In genomic region chr9:106921341-106921899, GRCh38 we compare ENCODE assay signal across 8 cellular contexts. TPM values are rescaled to one million over a fixed set of nuclear protein-coding genes. Genes with fewer than 3 reads are reported as not detected.
DNase-seq lines count a peak whose midpoint lies in the region; ATAC-seq, FAIRE-seq and TF ChIP-seq lines count a peak whose summit lies in the region.

No MANE protein-coding gene starts in this region.

- WGBS in heart right ventricle, 2 donors = 11 to 17% methylated on average over 3 of the region's 3 CpGs
- 16 to 31% (median 18%) methylated on average over 3 of the region's 3 CpGs for WGBS in psoas muscle, 3 donors

- H3K4me3 ChIP-seq in heart right ventricle = peak overlapping the region in 5 of 10 donors; percentile 0 to 35 (median 19)
- H3K4me3 ChIP-seq in psoas muscle = peak overlapping the region; percentile 56

- in situ Hi-C loops in GM13977 (cut with MboI; ENCODE audit: low pct_unique_long_range_greater_than_20kb, low sequenced_read_pairs, unreplicated experiment) = no loop called here

- peak; percentile 47 for DNase-seq in COLO668 (lab: John Stamatoyannopoulos, UW; ENCODE audit: unreplicated experiment)
- peak; percentile 19 for DNase-seq in LHCN-M2 (ENCODE audit: low read depth)
- DNase-seq in WTC11 (ENCODE audit: low spot score) = no peak
- peak in 1 of 2 donors; percentile 77 for DNase-seq in heart right ventricle
- no peak for DNase-seq in psoas muscle
- no peak for DNase-seq in GM13977 (ENCODE audit: low spot score)
- no peak for DNase-seq in frontal cortex (ENCODE audit: low spot score in 2 of 2)
- no peak for DNase-seq in HPDE6-E6E7 (ENCODE audit: extremely low spot score)

- POLR2A ChIA-PET in WTC11 (lab: Charles Lee) = interaction anchor here (0.7 to 1.2 kb wide), 2 partner anchors 30 to 62 kb away, joined by 3 to 5 read pairs; no protein-coding TSS in a partner anchor

- H3K36me3 ChIP-seq in heart right ventricle (peaks cover 0 to 35% (median 26%) of the 10 kb centered on the region in 9 donors), psoas muscle (ENCODE audit: insufficient read depth in 1 of 2, low read depth in 1 of 2) (peaks cover 2 to 33% of the 10 kb centered on the region in 2 donors)

- TF ChIP-seq CTCF in WTC11 (IDR thresholded peaks at IDR 0.05) (no peak), heart right ventricle (IDR thresholded peaks at IDR 0.05) (no peak), psoas muscle (IDR thresholded peaks at IDR 0.05) (no peak), GM13977 (IDR thresholded peaks at IDR 0.05; ENCODE audit: extremely low read depth, insufficient read depth, missing control alignments) (no peak)

- H3K27me3 ChIP-seq in heart right ventricle (no peaks in the 10 kb centered on the region), psoas muscle (ENCODE audit: insufficient read depth in 3 of 3, low read length in 2 of 3) (no peaks in the 10 kb centered on the region)

- peaks cover 46% of the 10 kb centered on the region for H3K4me1 Mint-ChIP-seq in WTC11

- H3K36me3 Mint-ChIP-seq in WTC11 = peaks cover 67% of the 10 kb centered on the region

- CTCF ChIA-PET in WTC11 (lab: Charles Lee) = no interaction called here

- no peak for FAIRE-seq in frontal cortex (lab: Jason Lieb, UNC)

- no peaks in the 10 kb centered on the region for H3K27me3 Mint-ChIP-seq in WTC11 (ENCODE audit: low read depth)

- ATAC-seq in WTC11 (peak; percentile 61), heart right ventricle (peak; percentile 84 to 95 (median 91)), psoas muscle (peak; percentile 49 to 71 (median 67))

- H3K27ac Mint-ChIP-seq in WTC11 = peak overlapping the region; percentile 79

- peak overlapping the region; percentile 60 to 95 (median 92) for H3K27ac ChIP-seq in heart right ventricle
- H3K27ac ChIP-seq in psoas muscle = peak overlapping the region; percentile 92

- H3K9me3 ChIP-seq in heart right ventricle (no peaks in the 10 kb centered on the region), psoas muscle (no peaks in the 10 kb centered on the region)

- intact Hi-C loops in heart right ventricle (cut with DNase I) (loop anchor here in 6 of 10 donors (2.0 to 5.0 kb wide), 6 partner anchors 41 to 59 kb away; partner anchors contain the start of gene ZNF462 (in 3 of the 6)), psoas muscle (cut with DNase I) (loop anchor here in 1 of 2 donors (5.0 kb wide), 1 partner anchor 34 kb away; no protein-coding TSS in a partner anchor)

- H3K9me3 Mint-ChIP-seq in WTC11 = peaks cover 7% of the 10 kb centered on the region; the same call in 1 of the 2 replicates

- H3K4me1 ChIP-seq in heart right ventricle = peaks cover under 1 to 70% (median 49%) of the 10 kb centered on the region in 9 donors
- H3K4me1 ChIP-seq in psoas muscle = peaks cover 49% of the 10 kb centered on the region

- H3K4me3 Mint-ChIP-seq in WTC11 = no peak overlapping the region

TF ChIP-seq in WTC11, 78 proteins besides CTCF, POLR2A, EP300 and RAD21 (continues in another document):
- TF ChIP-seq ZNF317 (CRISPR knock-in tag; IDR thresholded peaks at IDR 0.05; ENCODE audit: borderline replicate concordance, low read depth) (no peak), FOXP1 (CRISPR knock-in tag; IDR thresholded peaks at IDR 0.05; ENCODE audit: borderline replicate concordance) (no peak), ZMAT4 (CRISPR knock-in tag; IDR thresholded peaks at IDR 0.05) (no peak), STAT6 (CRISPR knock-in tag; conservative IDR thresholded peaks at IDR 0.05; ENCODE audit: low read depth) (no peak), TP53 (CRISPR knock-in tag; IDR thresholded peaks at IDR 0.05) (no peak), ZNF396 (CRISPR knock-in tag; IDR thresholded peaks at IDR 0.05; ENCODE audit: borderline replicate concordance) (no peak), RORB (CRISPR knock-in tag; IDR thresholded peaks at IDR 0.05) (no peak), ZBTB21 (CRISPR knock-in tag; IDR thresholded peaks at IDR 0.05; ENCODE audit: borderline replicate concordance) (no peak), RELA (CRISPR knock-in tag; IDR thresholded peaks at IDR 0.05; ENCODE audit: borderline replicate concordance) (no peak), PREB (CRISPR knock-in tag; IDR thresholded peaks at IDR 0.05; ENCODE audit: borderline replicate concordance) (no peak), ZNF423 (CRISPR knock-in tag; IDR thresholded peaks at IDR 0.05) (no peak), ZNF219 (CRISPR knock-in tag; IDR thresholded peaks at IDR 0.05; ENCODE audit: borderline replicate concordance) (no peak), AFF4 (CRISPR knock-in tag; IDR thresholded peaks at IDR 0.05; ENCODE audit: borderline replicate concordance) (no peak), NFYB (CRISPR knock-in tag; conservative IDR thresholded peaks at IDR 0.05; ENCODE audit: low read depth) (no peak), CREB1 (CRISPR knock-in tag; IDR thresholded peaks at IDR 0.05) (no peak)

RNA-seq across cellular contexts. Expression of gene ZNF462, which starts 58.5 kb away (rescaled TPM):
- 11.3 and 14.6 TPM in 2 replicates for total RNA-seq in LHCN-M2 (2014; rRNA removed)
- polyA plus RNA-seq in LHCN-M2 (2012) = 4.4 TPM
- 101 to 121 TPM (median 103 TPM) in 3 replicates for total RNA-seq in WTC11 (2021)
- 10 to 100 TPM; 24.4 to 47.7 (median 34.6) TPM for total RNA-seq in heart right ventricle
- polyA plus RNA-seq in heart right ventricle = 1 to 10 TPM; 1.9 to 5.7 TPM
- total RNA-seq in psoas muscle = 100 to 1,000 TPM in 1 of 4 donors, 10 to 100 TPM in 3; 16.3 to 102 (median 24.6) TPM
- 1 to 10 TPM; 2.0 to 6.1 (median 2.5) TPM for polyA plus RNA-seq in psoas muscle
- total RNA-seq in frontal cortex = 108 TPM

Comparison
In these comparisons a context has a peak if more than half of its experiments do, and no peak if none do; other contexts are left out.
1. DNase-seq: peak in COLO668 (single experiment) and LHCN-M2 (single experiment); none in WTC11 (single experiment), psoas muscle (0 of 2), GM13977 (single experiment), frontal cortex (0 of 2) and HPDE6-E6E7 (single experiment).
2. Peak in every context shown above with its lines, with median percentiles within 50 percentile points of each other: ATAC-seq.